Comparison of ENCODE assay signal across 8 cellular contexts in genomic region chr12:1594295-1595025, GRCh38. TPM values are rescaled to one million over a fixed set of nuclear protein-coding genes. Genes with fewer than 3 reads are reported as not detected.
A peak's percentile ranks its signal among the peaks of the same experiment; 100 is the strongest.
DNase-seq lines count a peak whose midpoint lies in the region; ATAC-seq and TF ChIP-seq lines count a peak whose summit lies in the region.

TSS of gene FBXL14 (minus strand) at chr12:1594581. CDS start at chr12:1594066, 515 bp downstream.

- peak within 1 kb of the TSS; percentile 89 for H2AFZ ChIP-seq in OCI-LY7 (ENCODE audit: low read length)

- H3K4me1 ChIP-seq in OCI-LY7 (ENCODE audit: insufficient read depth, low read length, poor library complexity, severe bottlenecking), result peaks cover 37% of the 10 kb centered on the region
- H3K4me1 ChIP-seq in esophagus (ENCODE audit: control insufficient read depth in 2 of 2, insufficient read depth in 2 of 2, low read length in 1 of 2), result peaks cover 11 to 20% of the 10 kb centered on the region in 2 donors
- peaks cover 51% of the 10 kb centered on the region for H3K4me1 ChIP-seq in muscle layer of colon (ENCODE audit: insufficient read depth, low read length)

- peak; percentile 52 for ATAC-seq in GM21447 (IDR thresholded peaks at IDR 0.05; ENCODE audit: unreplicated experiment)

- H3K36me3 ChIP-seq in OCI-LY7 (ENCODE audit: insufficient read depth, low read length) (peaks cover 33% of the 10 kb centered on the region), esophagus (ENCODE audit: control insufficient read depth in 2 of 2, insufficient read depth in 2 of 2, low read length in 1 of 2) (no peaks in the 10 kb centered on the region), muscle layer of colon (ENCODE audit: insufficient read depth, low read length) (no peaks in the 10 kb centered on the region)

- H3K4me3 ChIP-seq in OCI-LY7 (ENCODE audit: low read depth, low read length, poor library complexity, severe bottlenecking), result peak within 1 kb of the TSS; percentile 86
- peak within 1 kb of the TSS; percentile 81 to 91 for H3K4me3 ChIP-seq in esophagus (ENCODE audit: low read depth in 1 of 2, low read length in 2 of 2)
- peak within 1 kb of the TSS; percentile 58 to 94 for H3K4me3 ChIP-seq in muscle layer of colon (ENCODE audit: low read depth in 1 of 2, low read length in 2 of 2)

- peak within 1 kb of the TSS; percentile 81 for H3K9ac ChIP-seq in muscle layer of colon (ENCODE audit: low read length)

- no peaks in the 10 kb centered on the region for H3K9me3 ChIP-seq in OCI-LY7 (ENCODE audit: low read length)
- no peaks in the 10 kb centered on the region for H3K9me3 ChIP-seq in esophagus (ENCODE audit: control insufficient read depth in 2 of 2, insufficient read depth in 1 of 2, low read depth in 1 of 2, low read length in 1 of 2)
- H3K9me3 ChIP-seq in muscle layer of colon (ENCODE audit: low read length), result no peaks in the 10 kb centered on the region

- H4K20me1 ChIP-seq in OCI-LY7 (ENCODE audit: insufficient read depth, low read length), result peaks cover 26% of the 10 kb centered on the region

- CTCF ChIA-PET in OCI-LY7 (lab: Charles Lee; ENCODE audit: unreplicated experiment), result interaction anchor here (0.6 kb wide), 1 partner anchor 614 kb away, joined by 4 read pairs; no protein-coding TSS in a partner anchor

- in situ Hi-C loops in Caki2 (cut with HindIII; ENCODE audit: low pct_unique_long_range_greater_than_20kb, low sequenced_read_pairs), result no loop called here

- POLR2A ChIA-PET in OCI-LY7 (lab: Charles Lee), result interaction anchor here (2.3 kb wide), 1 partner anchor 8 kb away, joined by 31 read pairs; no protein-coding TSS in a partner anchor

- TF ChIP-seq CTCF in OCI-LY7 (conservative IDR thresholded peaks at IDR 0.05; ENCODE audit: low read length), result no peak

- DNase-seq in Caki2 (ENCODE audit: low read depth) (peak; percentile 78), HuH-7 (ENCODE audit: low spot score) (peak; percentile 89), OCI-LY7 (ENCODE audit: low spot score) (peak; percentile 97)
- DNase-seq in activated T-cell treated with anti-CD3 and anti-CD28 coated beads, Interleukin-2, amount 50 U/mL, for 1 hour, result peak; percentile 91
- peak; percentile 74 to 82 for DNase-seq in stimulated activated CD8-positive, alpha-beta memory T cell treated with anti-CD3 and anti-CD28 coated beads, Interleukin-7, amount 100 ng/mL, for 1 hour (ENCODE audit: low read depth in 2 of 2)

- peak within 1 kb of the TSS; percentile 80 for H3K27ac ChIP-seq in OCI-LY7 (ENCODE audit: low read depth, low read length, poor library complexity, severe bottlenecking)
- H3K27ac ChIP-seq in esophagus (ENCODE audit: low read depth in 2 of 2, low read length in 1 of 2), result peak within 1 kb of the TSS; percentile 95 to 97
- H3K27ac ChIP-seq in muscle layer of colon (ENCODE audit: low read depth, low read length), result peak within 1 kb of the TSS; percentile 91

- H3K4me2 ChIP-seq in OCI-LY7 (ENCODE audit: low read length), result peak within 1 kb of the TSS; percentile 95

- H3K27me3 ChIP-seq in esophagus (ENCODE audit: control insufficient read depth in 1 of 2, insufficient read depth in 2 of 2, low read length in 2 of 2) (no peaks in the 10 kb centered on the region), muscle layer of colon (ENCODE audit: control insufficient read depth in 1 of 2, insufficient read depth in 2 of 2, low read length in 2 of 2) (no peaks in the 10 kb centered on the region)

- peaks cover 55% of the 10 kb centered on the region for H3K79me2 ChIP-seq in OCI-LY7 (ENCODE audit: insufficient read depth, low read depth, low read length)

- WGBS in esophagus, 2 donors, result 1% methylated on average over 83 to 111 of the region's 111 CpGs

- no TSS peak for BruUV-seq in OCI-LY7 (replicated peaks; lab: Mats Ljungman, UMichigan)

- no peaks in the 10 kb centered on the region for H3K9me2 ChIP-seq in OCI-LY7 (ENCODE audit: insufficient read depth, low read length)

- intact Hi-C loops in OCI-LY7 (cut with micrococcal nuclease; ENCODE audit: unreplicated experiment), result loop anchor here (5.0 to 10.0 kb wide), 4 partner anchors 387 to 840 kb away; partner anchors contain the start of genes ERC1, RAD52 and WNK1

RNA-seq across cellular contexts. Expression of gene FBXL14, which starts in this region (rescaled TPM):
- 11.9 and 16.2 TPM in 2 replicates for total RNA-seq in Caki2 (2014; rRNA removed; shearing (Covaris generic); ENCODE audit: low replicate concordance)
- total RNA-seq in OCI-LY7 (2014; rRNA removed; shearing (Covaris generic)), result 45.5 and 46.2 TPM in 2 replicates
- 33.4 and 37.4 TPM in 2 replicates for total RNA-seq in OCI-LY7 (2022)
- 1 to 10 TPM; 2.8 to 6.2 TPM for polyA plus RNA-seq in esophagus

Comparison
In these comparisons a context has a peak if more than half of its experiments do, and no peak if none do; other contexts are left out.
1. Peak in every context shown above with its lines: DNase-seq, ATAC-seq, H3K4me3 ChIP-seq and H3K27ac ChIP-seq.